In genomic region chr17:7262192-7263070, GRCh38 we compare ENCODE assay signal across 8 cellular contexts. TPM values are rescaled to one million over a fixed set of nuclear protein-coding genes. Genes with fewer than 3 reads are reported as not detected.
DNase-seq lines count a peak whose midpoint lies in the region; ATAC-seq and TF ChIP-seq lines count a peak whose summit lies in the region.

TSS of gene CLDN7 (minus strand) at chr17:7262478. CDS start at chr17:7262043, 435 bp downstream.

- H3K27ac ChIP-seq in skin epidermis, result peak within 1 kb of the TSS in 18 of 21 experiments; percentile 18 to 79 (median 54)

- CTCF ChIA-PET in activated B cell treated with CpG ODN at 0.5 μM for 24 hours (lab: Charles Lee), result interaction anchor here (1.0 kb wide), 1 partner anchor 42 kb away, joined by 3 read pairs; no protein-coding TSS in a partner anchor

- ATAC-seq in activated B cell treated with CpG ODN at 0.5 μM for 24 hours (ENCODE audit: low read depth), result no peak
- no peak for ATAC-seq in GM19328 (IDR thresholded peaks at IDR 0.05; ENCODE audit: unreplicated experiment)
- ATAC-seq in activated CD4-positive, CD25-positive, alpha-beta regulatory T cell treated with anti-CD3 and anti-CD28 coated beads, Interleukin-2, amount 50 U/mL, for 24 hours, result no peak

- H3K4me3 Mint-ChIP-seq in activated B cell treated with CpG ODN at 0.5 μM for 24 hours, result peak within 1 kb of the TSS; percentile 77

- H3K4me1 Mint-ChIP-seq in activated B cell treated with CpG ODN at 0.5 μM for 24 hours, result peaks cover 29% of the 10 kb centered on the region

- H3K36me3 Mint-ChIP-seq in activated B cell treated with CpG ODN at 0.5 μM for 24 hours (ENCODE audit: low read depth), result peaks cover 16% of the 10 kb centered on the region

- no peak for TF ChIP-seq CTCF in activated B cell treated with CpG ODN at 0.5 μM for 24 hours (IDR thresholded peaks at IDR 0.05)

- peak; percentile 32 for DNase-seq in activated T-cell treated with anti-CD3 and anti-CD28 coated beads, Interleukin-2, amount 50 U/mL, for 1 hour
- DNase-seq in activated T-cell treated with anti-CD3 and anti-CD28 coated beads for 4 hours (no peak), activated B cell treated with CpG ODN at 0.5 μM for 24 hours (peak; percentile 22), SKM-1 (lab: John Stamatoyannopoulos, UW; ENCODE audit: unreplicated experiment) (no peak)

- H3K4me3 ChIP-seq in iPS-11a (ENCODE audit: low read depth, low read length), result peak within 1 kb of the TSS; percentile 100
- H3K4me3 ChIP-seq in skin epidermis, result peak within 1 kb of the TSS; percentile 31 to 45 (median 35)

- H3K9me3 Mint-ChIP-seq in activated B cell treated with CpG ODN at 0.5 μM for 24 hours, result no peaks in the 10 kb centered on the region

- peak within 1 kb of the TSS; percentile 76 for H3K27ac Mint-ChIP-seq in activated B cell treated with CpG ODN at 0.5 μM for 24 hours

- intact Hi-C loops in activated B cell treated with CpG ODN at 0.5 μM for 24 hours (cut with micrococcal nuclease), result loop anchor here (5.0 kb wide), 1 partner anchor 35 kb away; no protein-coding TSS in a partner anchor

- H3K27me3 Mint-ChIP-seq in activated B cell treated with CpG ODN at 0.5 μM for 24 hours, result peaks cover 15% of the 10 kb centered on the region

- POLR2A ChIA-PET in activated B cell treated with CpG ODN at 0.5 μM for 24 hours (lab: Charles Lee), result interaction anchor here (0.9 to 1.0 kb wide), 2 partner anchors 20 to 42 kb away, joined by 4 read pairs; partner anchors contain the start of gene GABARAP

RNA-seq across cellular contexts. Expression of gene CLDN7, which starts in this region (rescaled TPM):
- total RNA-seq in activated B cell treated with CpG ODN at 0.5 μM for 24 hours, result 1.1 and 1.8 TPM in 2 replicates

Comparison
In these comparisons a context has a peak if more than half of its experiments do, and no peak if none do; other contexts are left out.
1. DNase-seq: peak in activated T-cell treated with anti-CD3 and anti-CD28 coated beads, Interleukin-2, amount 50 U/mL, for 1 hour (single experiment) and activated B cell treated with CpG ODN at 0.5 μM for 24 hours (single experiment); none in activated T-cell treated with anti-CD3 and anti-CD28 coated beads for 4 hours (single experiment) and SKM-1 (single experiment).